In the genomic region with DNA sequence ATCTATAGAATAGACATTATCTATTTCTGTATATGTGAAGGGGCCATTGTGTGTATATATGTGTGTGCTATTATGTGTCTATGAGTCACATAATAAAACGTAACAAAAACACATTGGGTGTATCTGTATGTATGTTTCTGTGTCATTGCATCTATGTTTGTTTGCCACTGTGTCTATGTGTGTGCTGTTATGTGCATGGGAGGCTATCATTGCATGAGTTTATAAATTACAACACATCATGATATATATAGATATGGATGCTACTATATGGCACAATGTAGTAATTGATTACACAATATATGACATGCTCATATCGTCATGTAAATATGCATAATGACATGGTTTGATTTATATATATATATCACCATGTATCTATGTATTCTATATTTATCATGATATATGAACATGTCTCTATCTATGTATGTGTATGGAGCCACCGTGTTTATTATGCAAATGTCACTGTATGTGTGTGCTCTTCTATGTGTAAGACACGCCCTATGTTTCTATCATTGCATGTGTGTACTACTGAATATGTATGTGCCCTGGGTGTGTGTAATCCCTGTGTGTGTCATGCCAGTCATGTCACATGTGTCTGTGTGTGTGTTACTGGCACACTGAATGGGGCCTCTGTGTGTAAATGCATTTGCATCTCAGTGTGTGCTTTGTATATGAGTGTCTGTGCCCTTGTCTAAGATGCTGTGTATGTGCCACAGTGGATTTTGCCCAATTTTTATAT, we compare ENCODE assay signal across 1 cellular context.
A peak's percentile ranks its signal among the peaks of the same experiment; 100 is the strongest.
TF ChIP-seq lines count a peak whose summit lies in the region.

No MANE protein-coding gene starts in this region.

TF ChIP-seq in K562, 482 proteins besides CTCF, POLR2A, EP300 and RAD21 (continued from another document):
- TF ChIP-seq, protein P1, sequence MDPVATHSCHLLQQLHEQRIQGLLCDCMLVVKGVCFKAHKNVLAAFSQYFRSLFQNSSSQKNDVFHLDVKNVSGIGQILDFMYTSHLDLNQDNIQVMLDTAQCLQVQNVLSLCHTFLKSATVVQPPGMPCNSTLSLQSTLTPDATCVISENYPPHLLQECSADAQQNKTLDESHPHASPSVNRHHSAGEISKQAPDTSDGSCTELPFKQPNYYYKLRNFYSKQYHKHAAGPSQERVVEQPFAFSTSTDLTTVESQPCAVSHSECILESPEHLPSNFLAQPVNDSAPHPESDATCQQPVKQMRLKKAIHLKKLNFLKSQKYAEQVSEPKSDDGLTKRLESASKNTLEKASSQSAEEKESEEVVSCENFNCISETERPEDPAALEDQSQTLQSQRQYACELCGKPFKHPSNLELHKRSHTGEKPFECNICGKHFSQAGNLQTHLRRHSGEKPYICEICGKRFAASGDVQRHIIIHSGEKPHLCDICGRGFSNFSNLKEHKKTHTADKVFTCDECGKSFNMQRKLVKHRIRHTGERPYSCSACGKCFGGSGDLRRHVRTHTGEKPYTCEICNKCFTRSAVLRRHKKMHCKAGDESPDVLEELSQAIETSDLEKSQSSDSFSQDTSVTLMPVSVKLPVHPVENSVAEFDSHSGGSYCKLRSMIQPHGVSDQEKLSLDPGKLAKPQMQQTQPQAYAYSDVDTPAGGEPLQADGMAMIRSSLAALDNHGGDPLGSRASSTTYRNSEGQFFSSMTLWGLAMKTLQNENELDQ (CRISPR knock-in tag; IDR thresholded peaks at IDR 0.05; ENCODE audit: borderline replicate concordance) = no peak
- no peak; the same call in 1 of the 2 replicates for TF ChIP-seq ZFP1 (CRISPR knock-in tag; IDR thresholded peaks at IDR 0.05)
- no peak for TF ChIP-seq FIP1L1 (IDR thresholded peaks at IDR 0.05; ENCODE audit: low read depth, low read length, poor library complexity, severe bottlenecking)
- TF ChIP-seq POLR2H (tag; IDR thresholded peaks at IDR 0.05; ENCODE audit: low read depth) = peak; percentile 97
- TF ChIP-seq, protein P2, sequence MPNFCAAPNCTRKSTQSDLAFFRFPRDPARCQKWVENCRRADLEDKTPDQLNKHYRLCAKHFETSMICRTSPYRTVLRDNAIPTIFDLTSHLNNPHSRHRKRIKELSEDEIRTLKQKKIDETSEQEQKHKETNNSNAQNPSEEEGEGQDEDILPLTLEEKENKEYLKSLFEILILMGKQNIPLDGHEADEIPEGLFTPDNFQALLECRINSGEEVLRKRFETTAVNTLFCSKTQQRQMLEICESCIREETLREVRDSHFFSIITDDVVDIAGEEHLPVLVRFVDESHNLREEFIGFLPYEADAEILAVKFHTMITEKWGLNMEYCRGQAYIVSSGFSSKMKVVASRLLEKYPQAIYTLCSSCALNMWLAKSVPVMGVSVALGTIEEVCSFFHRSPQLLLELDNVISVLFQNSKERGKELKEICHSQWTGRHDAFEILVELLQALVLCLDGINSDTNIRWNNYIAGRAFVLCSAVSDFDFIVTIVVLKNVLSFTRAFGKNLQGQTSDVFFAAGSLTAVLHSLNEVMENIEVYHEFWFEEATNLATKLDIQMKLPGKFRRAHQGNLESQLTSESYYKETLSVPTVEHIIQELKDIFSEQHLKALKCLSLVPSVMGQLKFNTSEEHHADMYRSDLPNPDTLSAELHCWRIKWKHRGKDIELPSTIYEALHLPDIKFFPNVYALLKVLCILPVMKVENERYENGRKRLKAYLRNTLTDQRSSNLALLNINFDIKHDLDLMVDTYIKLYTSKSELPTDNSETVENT (CRISPR knock-in tag; IDR thresholded peaks at IDR 0.05) = no peak
- TF ChIP-seq, protein P3, sequence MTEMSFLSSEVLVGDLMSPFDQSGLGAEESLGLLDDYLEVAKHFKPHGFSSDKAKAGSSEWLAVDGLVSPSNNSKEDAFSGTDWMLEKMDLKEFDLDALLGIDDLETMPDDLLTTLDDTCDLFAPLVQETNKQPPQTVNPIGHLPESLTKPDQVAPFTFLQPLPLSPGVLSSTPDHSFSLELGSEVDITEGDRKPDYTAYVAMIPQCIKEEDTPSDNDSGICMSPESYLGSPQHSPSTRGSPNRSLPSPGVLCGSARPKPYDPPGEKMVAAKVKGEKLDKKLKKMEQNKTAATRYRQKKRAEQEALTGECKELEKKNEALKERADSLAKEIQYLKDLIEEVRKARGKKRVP (CRISPR knock-in tag; IDR thresholded peaks at IDR 0.05) = peak; percentile 16; the same call in 1 of the 2 replicates
- TF ChIP-seq ZNF165 (CRISPR knock-in tag; IDR thresholded peaks at IDR 0.05; ENCODE audit: borderline replicate concordance) = no peak
- TF ChIP-seq ZZZ3 (IDR thresholded peaks at IDR 0.05) = no peak
- TF ChIP-seq ZNF586 (CRISPR knock-in tag; conservative IDR thresholded peaks at IDR 0.05) = peak; percentile 7; the same call in 1 of the 2 replicates
- 0 out of 2 replicates have a peak, but pooled peaks have one; percentile 2 for TF ChIP-seq SMC3 (conservative IDR thresholded peaks at IDR 0.05; ENCODE audit: insufficient read depth, low read depth, low read length)
- TF ChIP-seq, protein P4, sequence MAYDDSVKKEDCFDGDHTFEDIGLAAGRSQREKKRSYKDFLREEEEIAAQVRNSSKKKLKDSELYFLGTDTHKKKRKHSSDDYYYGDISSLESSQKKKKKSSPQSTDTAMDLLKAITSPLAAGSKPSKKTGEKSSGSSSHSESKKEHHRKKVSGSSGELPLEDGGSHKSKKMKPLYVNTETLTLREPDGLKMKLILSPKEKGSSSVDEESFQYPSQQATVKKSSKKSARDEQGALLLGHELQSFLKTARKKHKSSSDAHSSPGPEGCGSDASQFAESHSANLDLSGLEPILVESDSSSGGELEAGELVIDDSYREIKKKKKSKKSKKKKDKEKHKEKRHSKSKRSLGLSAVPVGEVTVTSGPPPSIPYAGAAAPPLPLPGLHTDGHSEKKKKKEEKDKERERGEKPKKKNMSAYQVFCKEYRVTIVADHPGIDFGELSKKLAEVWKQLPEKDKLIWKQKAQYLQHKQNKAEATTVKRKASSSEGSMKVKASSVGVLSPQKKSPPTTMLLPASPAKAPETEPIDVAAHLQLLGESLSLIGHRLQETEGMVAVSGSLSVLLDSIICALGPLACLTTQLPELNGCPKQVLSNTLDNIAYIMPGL (CRISPR knock-in tag; IDR thresholded peaks at IDR 0.05) = no peak
- no peak for TF ChIP-seq TBP (optimal IDR thresholded peaks at IDR 0.05; ENCODE audit: low read depth, low read length)
- TF ChIP-seq ZBTB1 (CRISPR knock-in tag; IDR thresholded peaks at IDR 0.05; ENCODE audit: borderline replicate concordance, low read depth) = no peak
- TF ChIP-seq, protein P5, sequence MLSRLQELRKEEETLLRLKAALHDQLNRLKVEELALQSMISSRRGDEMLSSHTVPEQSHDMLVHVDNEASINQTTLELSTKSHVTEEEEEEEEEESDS (CRISPR knock-in tag; IDR thresholded peaks at IDR 0.05) = no peak
- TF ChIP-seq PHTF2 (CRISPR knock-in tag; IDR thresholded peaks at IDR 0.05) = no peak
- no peak for TF ChIP-seq RAD51 (IDR thresholded peaks at IDR 0.05; ENCODE audit: borderline replicate concordance, low read depth)
- no peak for TF ChIP-seq NR4A1 (CRISPR knock-in tag; IDR thresholded peaks at IDR 0.05)
- no peak for TF ChIP-seq NR4A1 (tag; IDR thresholded peaks at IDR 0.05)
- TF ChIP-seq, protein P6, sequence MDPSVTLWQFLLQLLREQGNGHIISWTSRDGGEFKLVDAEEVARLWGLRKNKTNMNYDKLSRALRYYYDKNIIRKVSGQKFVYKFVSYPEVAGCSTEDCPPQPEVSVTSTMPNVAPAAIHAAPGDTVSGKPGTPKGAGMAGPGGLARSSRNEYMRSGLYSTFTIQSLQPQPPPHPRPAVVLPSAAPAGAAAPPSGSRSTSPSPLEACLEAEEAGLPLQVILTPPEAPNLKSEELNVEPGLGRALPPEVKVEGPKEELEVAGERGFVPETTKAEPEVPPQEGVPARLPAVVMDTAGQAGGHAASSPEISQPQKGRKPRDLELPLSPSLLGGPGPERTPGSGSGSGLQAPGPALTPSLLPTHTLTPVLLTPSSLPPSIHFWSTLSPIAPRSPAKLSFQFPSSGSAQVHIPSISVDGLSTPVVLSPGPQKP (CRISPR knock-in tag; IDR thresholded peaks at IDR 0.05) = no peak
- TF ChIP-seq ZNF174 (CRISPR knock-in tag; IDR thresholded peaks at IDR 0.05) = 0 out of 2 replicates have a peak, but pooled peaks have one; percentile 43
- no peak for TF ChIP-seq SRSF9 (IDR thresholded peaks at IDR 0.05; ENCODE audit: borderline replicate concordance, low read depth, low read length)
- no peak for TF ChIP-seq TCFL5 (CRISPR knock-in tag; conservative IDR thresholded peaks at IDR 0.05)
- TF ChIP-seq ATF1 (CRISPR knock-in tag; IDR thresholded peaks at IDR 0.05) = no peak
- peak; percentile 79 for TF ChIP-seq ATF1 (tag; IDR thresholded peaks at IDR 0.05)
- no peak for TF ChIP-seq RBFOX2 (IDR thresholded peaks at IDR 0.05; ENCODE audit: low read depth, low read length)
- TF ChIP-seq, protein P7, sequence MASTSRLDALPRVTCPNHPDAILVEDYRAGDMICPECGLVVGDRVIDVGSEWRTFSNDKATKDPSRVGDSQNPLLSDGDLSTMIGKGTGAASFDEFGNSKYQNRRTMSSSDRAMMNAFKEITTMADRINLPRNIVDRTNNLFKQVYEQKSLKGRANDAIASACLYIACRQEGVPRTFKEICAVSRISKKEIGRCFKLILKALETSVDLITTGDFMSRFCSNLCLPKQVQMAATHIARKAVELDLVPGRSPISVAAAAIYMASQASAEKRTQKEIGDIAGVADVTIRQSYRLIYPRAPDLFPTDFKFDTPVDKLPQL (IDR thresholded peaks at IDR 0.05; ENCODE audit: extremely low read depth, insufficient read length) = no peak
- no peak for TF ChIP-seq DDX20 (tag; IDR thresholded peaks at IDR 0.05; ENCODE audit: low read depth)
- no peak for TF ChIP-seq ZNF134 (CRISPR knock-in tag; conservative IDR thresholded peaks at IDR 0.05)
- TF ChIP-seq MCM7 (IDR thresholded peaks at IDR 0.05) = peak in 1 of 2 experiments; percentile 54; a peak in 1 of 4 replicates
- TF ChIP-seq, protein P8, sequence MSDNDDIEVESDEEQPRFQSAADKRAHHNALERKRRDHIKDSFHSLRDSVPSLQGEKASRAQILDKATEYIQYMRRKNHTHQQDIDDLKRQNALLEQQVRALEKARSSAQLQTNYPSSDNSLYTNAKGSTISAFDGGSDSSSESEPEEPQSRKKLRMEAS (CRISPR knock-in tag; IDR thresholded peaks at IDR 0.05) = no peak
- TF ChIP-seq ZC3H11A (IDR thresholded peaks at IDR 0.05; ENCODE audit: low read depth, low read length) = no peak
- TF ChIP-seq MCM2 (IDR thresholded peaks at IDR 0.05; ENCODE audit: low read depth) = no peak
- TF ChIP-seq, protein P9, sequence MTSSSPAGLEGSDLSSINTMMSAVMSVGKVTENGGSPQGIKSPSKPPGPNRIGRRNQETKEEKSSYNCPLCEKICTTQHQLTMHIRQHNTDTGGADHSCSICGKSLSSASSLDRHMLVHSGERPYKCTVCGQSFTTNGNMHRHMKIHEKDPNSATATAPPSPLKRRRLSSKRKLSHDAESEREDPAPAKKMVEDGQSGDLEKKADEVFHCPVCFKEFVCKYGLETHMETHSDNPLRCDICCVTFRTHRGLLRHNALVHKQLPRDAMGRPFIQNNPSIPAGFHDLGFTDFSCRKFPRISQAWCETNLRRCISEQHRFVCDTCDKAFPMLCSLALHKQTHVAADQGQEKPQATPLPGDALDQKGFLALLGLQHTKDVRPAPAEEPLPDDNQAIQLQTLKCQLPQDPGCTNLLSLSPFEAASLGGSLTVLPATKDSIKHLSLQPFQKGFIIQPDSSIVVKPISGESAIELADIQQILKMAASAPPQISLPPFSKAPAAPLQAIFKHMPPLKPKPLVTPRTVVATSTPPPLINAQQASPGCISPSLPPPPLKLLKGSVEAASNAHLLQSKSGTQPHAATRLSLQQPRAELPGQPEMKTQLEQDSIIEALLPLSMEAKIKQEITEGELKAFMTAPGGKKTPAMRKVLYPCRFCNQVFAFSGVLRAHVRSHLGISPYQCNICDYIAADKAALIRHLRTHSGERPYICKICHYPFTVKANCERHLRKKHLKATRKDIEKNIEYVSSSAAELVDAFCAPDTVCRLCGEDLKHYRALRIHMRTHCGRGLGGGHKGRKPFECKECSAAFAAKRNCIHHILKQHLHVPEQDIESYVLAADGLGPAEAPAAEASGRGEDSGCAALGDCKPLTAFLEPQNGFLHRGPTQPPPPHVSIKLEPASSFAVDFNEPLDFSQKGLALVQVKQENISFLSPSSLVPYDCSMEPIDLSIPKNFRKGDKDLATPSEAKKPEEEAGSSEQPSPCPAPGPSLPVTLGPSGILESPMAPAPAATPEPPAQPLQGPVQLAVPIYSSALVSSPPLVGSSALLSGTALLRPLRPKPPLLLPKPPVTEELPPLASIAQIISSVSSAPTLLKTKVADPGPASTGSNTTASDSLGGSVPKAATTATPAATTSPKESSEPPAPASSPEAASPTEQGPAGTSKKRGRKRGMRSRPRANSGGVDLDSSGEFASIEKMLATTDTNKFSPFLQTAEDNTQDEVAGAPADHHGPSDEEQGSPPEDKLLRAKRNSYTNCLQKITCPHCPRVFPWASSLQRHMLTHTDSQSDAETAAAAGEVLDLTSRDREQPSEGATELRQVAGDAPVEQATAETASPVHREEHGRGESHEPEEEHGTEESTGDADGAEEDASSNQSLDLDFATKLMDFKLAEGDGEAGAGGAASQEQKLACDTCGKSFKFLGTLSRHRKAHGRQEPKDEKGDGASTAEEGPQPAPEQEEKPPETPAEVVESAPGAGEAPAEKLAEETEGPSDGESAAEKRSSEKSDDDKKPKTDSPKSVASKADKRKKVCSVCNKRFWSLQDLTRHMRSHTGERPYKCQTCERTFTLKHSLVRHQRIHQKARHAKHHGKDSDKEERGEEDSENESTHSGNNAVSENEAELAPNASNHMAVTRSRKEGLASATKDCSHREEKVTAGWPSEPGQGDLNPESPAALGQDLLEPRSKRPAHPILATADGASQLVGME (CRISPR knock-in tag; IDR thresholded peaks at IDR 0.05) = no peak
- no peak for TF ChIP-seq TARDBP (IDR thresholded peaks at IDR 0.05)
- TF ChIP-seq MYC (IDR thresholded peaks at IDR 0.05; ENCODE audit: low read depth, low read length) = no peak
- no peak for TF ChIP-seq MYC (CRISPR knock-in tag; IDR thresholded peaks at IDR 0.05; ENCODE audit: borderline replicate concordance, low read depth)
- TF ChIP-seq, protein P10, sequence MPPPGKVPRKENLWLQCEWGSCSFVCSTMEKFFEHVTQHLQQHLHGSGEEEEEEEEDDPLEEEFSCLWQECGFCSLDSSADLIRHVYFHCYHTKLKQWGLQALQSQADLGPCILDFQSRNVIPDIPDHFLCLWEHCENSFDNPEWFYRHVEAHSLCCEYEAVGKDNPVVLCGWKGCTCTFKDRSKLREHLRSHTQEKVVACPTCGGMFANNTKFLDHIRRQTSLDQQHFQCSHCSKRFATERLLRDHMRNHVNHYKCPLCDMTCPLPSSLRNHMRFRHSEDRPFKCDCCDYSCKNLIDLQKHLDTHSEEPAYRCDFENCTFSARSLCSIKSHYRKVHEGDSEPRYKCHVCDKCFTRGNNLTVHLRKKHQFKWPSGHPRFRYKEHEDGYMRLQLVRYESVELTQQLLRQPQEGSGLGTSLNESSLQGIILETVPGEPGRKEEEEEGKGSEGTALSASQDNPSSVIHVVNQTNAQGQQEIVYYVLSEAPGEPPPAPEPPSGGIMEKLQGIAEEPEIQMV (tag; conservative IDR thresholded peaks at IDR 0.05; ENCODE audit: low read depth) = no peak
- no peak for TF ChIP-seq ZKSCAN3 (CRISPR knock-in tag; IDR thresholded peaks at IDR 0.05)
- TF ChIP-seq NCOA2 (IDR thresholded peaks at IDR 0.05; ENCODE audit: partially characterized antibody in 2 of 2) = no peak
- no peak for TF ChIP-seq JUND (IDR thresholded peaks at IDR 0.05; ENCODE audit: borderline replicate concordance, low read depth, low read length)
- peak; percentile 11; the same call in 2 of the 3 replicates for TF ChIP-seq JUND (tag; IDR thresholded peaks at IDR 0.05; ENCODE audit: borderline replicate concordance, low read depth, low read length)
- no peak for TF ChIP-seq RBM34 (IDR thresholded peaks at IDR 0.05; ENCODE audit: borderline replicate concordance, insufficient read depth, low read length)
- TF ChIP-seq ELF4 (CRISPR knock-in tag; IDR thresholded peaks at IDR 0.05) = peak; percentile 26
